ENCODE assay signal across 15 cellular contexts in the genomic region with DNA sequence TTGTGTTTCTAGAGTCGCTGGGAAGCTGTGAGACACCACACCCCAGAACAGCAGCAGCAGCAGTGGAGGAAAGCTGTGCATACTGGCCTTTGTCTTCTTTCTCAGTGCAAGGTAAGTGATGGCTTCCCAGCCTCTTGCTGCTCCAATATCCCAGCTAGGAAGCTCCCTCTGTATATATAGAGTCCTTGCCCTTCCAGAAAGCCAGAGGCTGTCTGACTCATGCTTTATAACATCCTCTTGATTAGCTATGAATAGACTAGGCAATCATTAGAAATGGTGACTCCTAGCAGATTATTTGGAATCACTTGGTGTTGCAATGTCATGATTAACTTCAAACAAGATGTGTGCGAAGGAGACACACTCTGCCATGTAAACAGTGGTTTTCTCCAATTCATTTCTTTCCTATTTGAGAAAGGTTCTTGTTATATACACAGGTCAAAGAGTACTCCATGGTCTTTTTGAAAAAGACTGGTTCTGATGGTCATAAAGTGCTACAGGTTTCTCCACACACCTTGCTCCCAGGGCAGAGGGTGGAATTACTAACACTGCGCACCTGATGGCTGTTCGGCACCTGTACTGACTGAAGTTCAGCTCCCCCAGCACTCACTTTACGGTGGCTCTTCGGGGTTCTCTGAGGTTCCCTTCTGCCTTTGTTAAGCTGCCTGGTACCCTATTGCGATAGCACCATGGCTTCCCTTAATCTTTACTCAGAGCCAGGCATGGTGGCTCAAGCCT. TPM values are rescaled to one million over a fixed set of nuclear protein-coding genes. Genes with fewer than 3 reads are reported as not detected.
DNase-seq lines count a peak whose midpoint lies in the region; ATAC-seq, FAIRE-seq and TF ChIP-seq lines count a peak whose summit lies in the region.
"Had no signal": no experiment of that assay in that cellular context is flagged by ENCODE, and none has a peak within 500 bp of the region (broad histone marks: within the 10 kb centered on the region; RNA-seq: fewer than 3 reads in every experiment).

A gene (minus strand): TSS at position 149 of the 735 bp plus-strand sequence. CDS start 68 bp downstream, at position 81.

- no peak for FAIRE-seq in bronchial epithelial cell (lab: Jason Lieb, UNC)

- peaks cover 0 to 7% of the 10 kb centered on the region in 2 donors for H3K27me3 Mint-ChIP-seq in effector memory CD8-positive, alpha-beta T cell

- no peaks in the 10 kb centered on the region for H3K36me3 Mint-ChIP-seq in effector memory CD8-positive, alpha-beta T cell (ENCODE audit: insufficient read depth)
- H3K36me3 Mint-ChIP-seq: activated naive CD4-positive, alpha-beta T cell treated with anti-CD3 and anti-CD28 coated beads, Interleukin-2, amount 50 U/mL, for 24 hours; stimulated activated naive B cell treated with anti-CD40 and anti-IgM and Interleukin-4, amounts not matched to agents 10 μg/mL and 1 μg/mL and 100 μg/mL, for 72 hours had no signal

- H3K27me3 ChIP-seq in bronchial epithelial cell (ENCODE audit: control insufficient read depth, insufficient read depth, low read length) (no peaks in the 10 kb centered on the region), kidney epithelial cell (ENCODE audit: control insufficient read depth, insufficient read depth, low read length) (no peaks in the 10 kb centered on the region)
- H3K27me3 ChIP-seq: BLaER1, heart right ventricle, ovary had no signal

- no peak within 1 kb of the TSS for H3K4me3 Mint-ChIP-seq in effector memory CD8-positive, alpha-beta T cell
- H3K4me3 Mint-ChIP-seq: activated naive CD4-positive, alpha-beta T cell treated with anti-CD3 and anti-CD28 coated beads, Interleukin-2, amount 50 U/mL, for 24 hours; stimulated activated naive B cell treated with anti-CD40 and anti-IgM and Interleukin-4, amounts not matched to agents 10 μg/mL and 1 μg/mL and 100 μg/mL, for 72 hours had no signal

- no peaks in the 10 kb centered on the region for H3K36me3 ChIP-seq in bronchial epithelial cell (ENCODE audit: control insufficient read depth, insufficient read depth, low read length)
- H3K36me3 ChIP-seq in kidney epithelial cell (ENCODE audit: control insufficient read depth, insufficient read depth, low read length), result no peaks in the 10 kb centered on the region
- H3K36me3 ChIP-seq: BLaER1, heart right ventricle, ovary had no signal

- H3K9me3 Mint-ChIP-seq in effector memory CD8-positive, alpha-beta T cell, result no peaks in the 10 kb centered on the region
- H3K9me3 Mint-ChIP-seq: activated naive CD4-positive, alpha-beta T cell treated with anti-CD3 and anti-CD28 coated beads, Interleukin-2, amount 50 U/mL, for 24 hours; stimulated activated naive B cell treated with anti-CD40 and anti-IgM and Interleukin-4, amounts not matched to agents 10 μg/mL and 1 μg/mL and 100 μg/mL, for 72 hours had no signal

- peak; percentile 43 for DNase-seq in AG08396 (ENCODE audit: low spot score)
- peak; percentile 76 for DNase-seq in HT1080 (ENCODE audit: low read depth)
- peak; percentile 99 for DNase-seq in bronchial epithelial cell (ENCODE audit: low read depth)
- peak; percentile 47 for DNase-seq in kidney epithelial cell (ENCODE audit: low read depth)
- DNase-seq in NAMALWA (ENCODE audit: low spot score), result no peak
- DNase-seq in hypothalamus (lab: John Stamatoyannopoulos, UW), result no peak
- DNase-seq in effector memory CD8-positive, alpha-beta T cell, result no peak
- DNase-seq: cortex of kidney; heart right ventricle; ovary; stimulated activated naive B cell treated with anti-CD40 and anti-IgM and Interleukin-4, amounts not matched to agents 10 μg/mL and 1 μg/mL and 100 μg/mL, for 72 hours had no signal

- H3K27ac Mint-ChIP-seq in effector memory CD8-positive, alpha-beta T cell, result no peak within 1 kb of the TSS
- H3K27ac Mint-ChIP-seq: activated naive CD4-positive, alpha-beta T cell treated with anti-CD3 and anti-CD28 coated beads, Interleukin-2, amount 50 U/mL, for 24 hours; stimulated activated naive B cell treated with anti-CD40 and anti-IgM and Interleukin-4, amounts not matched to agents 10 μg/mL and 1 μg/mL and 100 μg/mL, for 72 hours had no signal

- H3K4me1 Mint-ChIP-seq in effector memory CD8-positive, alpha-beta T cell (ENCODE audit: low read depth in 2 of 2), result no peaks in the 10 kb centered on the region
- H3K4me1 Mint-ChIP-seq: activated naive CD4-positive, alpha-beta T cell treated with anti-CD3 and anti-CD28 coated beads, Interleukin-2, amount 50 U/mL, for 24 hours had no signal

- ATAC-seq in GM21723 (IDR thresholded peaks at IDR 0.05; ENCODE audit: unreplicated experiment), result no peak
- ATAC-seq in effector memory CD8-positive, alpha-beta T cell (replicated peaks), result no peak
- ATAC-seq: heart right ventricle; stimulated activated naive B cell treated with anti-CD40 and anti-IgM and Interleukin-4, amounts not matched to agents 10 μg/mL and 1 μg/mL and 100 μg/mL, for 72 hours had no signal

- H3K4me3 ChIP-seq in bronchial epithelial cell (ENCODE audit: low read depth, low read length), result no peak within 1 kb of the TSS
- no peak within 1 kb of the TSS for H3K4me3 ChIP-seq in kidney epithelial cell (ENCODE audit: low read depth, low read length)
- H3K4me3 ChIP-seq: BLaER1, heart right ventricle, lung, ovary had no signal

- no peak for TF ChIP-seq CTCF in bronchial epithelial cell (IDR thresholded peaks at IDR 0.05; ENCODE audit: insufficient read depth, low read length, severe bottlenecking)
- TF ChIP-seq CTCF in kidney epithelial cell (IDR thresholded peaks at IDR 0.05; ENCODE audit: insufficient read depth, low read length, poor library complexity, severe bottlenecking), result no peak

RNA-seq across cellular contexts. Expression of the gene that starts here (rescaled TPM):
- 7.9 and 9.4 TPM in 2 replicates for total RNA-seq in HT1080 (2014; rRNA removed; shearing (Covaris generic))
- polyA plus RNA-seq in HT1080 (2015; cell fraction: cytosol; rRNA removed), result 7.9 and 8.1 TPM in 2 replicates
- 19.8 and 20.7 TPM in 2 replicates for polyA plus RNA-seq in HT1080 (2015; cell fraction: nucleus; rRNA removed)
- total RNA-seq in bronchial epithelial cell (68.1 and 168 TPM in 2 replicates), kidney epithelial cell (3.7 and 6.0 TPM in 2 replicates)

Comparison
In these comparisons a context has a peak if more than half of its experiments do, and no peak if none do; other contexts are left out.
1. DNase-seq: peak in AG08396 (single experiment), HT1080 (single experiment), bronchial epithelial cell (single experiment) and kidney epithelial cell (single experiment); none in NAMALWA (single experiment), hypothalamus (0 of 51) and effector memory CD8-positive, alpha-beta T cell (0 of 3).